In the genomic region with DNA sequence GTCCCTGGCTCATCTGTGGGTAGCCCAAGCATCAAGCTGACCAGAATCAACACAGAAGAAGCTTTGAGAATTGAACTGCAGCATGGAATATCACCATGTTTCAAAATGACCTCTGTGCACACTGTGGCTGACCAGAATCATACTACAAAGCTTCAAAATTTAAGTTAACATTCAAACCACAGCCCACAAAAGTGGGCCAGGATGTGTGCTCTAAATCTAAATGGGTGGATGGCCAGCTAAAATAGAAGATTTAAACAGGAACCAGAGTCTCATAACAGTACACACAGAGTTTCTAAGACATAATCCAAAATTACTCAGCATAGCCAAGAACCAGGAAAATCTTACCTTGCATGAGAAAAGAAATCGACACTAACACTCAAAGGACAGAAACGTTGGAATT, we compare ENCODE assay signal across 20 cellular contexts. TPM values are rescaled to one million over a fixed set of nuclear protein-coding genes. Genes with fewer than 3 reads are reported as not detected.
DNase-seq lines count a peak whose midpoint lies in the region; ATAC-seq and TF ChIP-seq lines count a peak whose summit lies in the region.
"Had no signal": no experiment of that assay in that cellular context is flagged by ENCODE, and none has a peak within 500 bp of the region (broad histone marks: within the 10 kb centered on the region; RNA-seq: fewer than 3 reads in every experiment).

No MANE protein-coding gene starts in this region.

- no peak for TF ChIP-seq CTCF in GM13977 (IDR thresholded peaks at IDR 0.05; ENCODE audit: extremely low read depth, insufficient read depth, missing control alignments)
- TF ChIP-seq CTCF in H9 (conservative IDR thresholded peaks at IDR 0.05) = no peak

- H3K9ac ChIP-seq in H9 (ENCODE audit: extremely low read depth, insufficient read length, low read length) = no peak overlapping the region

- H3K9me3 ChIP-seq in H9 (ENCODE audit: control insufficient read depth, low read depth, low read length) = no peaks in the 10 kb centered on the region
- H3K9me3 ChIP-seq in CD8-positive, alpha-beta memory T cell (ENCODE audit: low read length) = no peaks in the 10 kb centered on the region
- H3K9me3 ChIP-seq: ascending aorta, SJSA1, suprapubic skin had no signal

- no CpG with 5 or more reads among the region's 2 CpGs for WGBS in H9 (ENCODE audit: extremely low coverage, insufficient read length, low lambda C conversion rate)

- H3K36me3 Mint-ChIP-seq in H9 (ENCODE audit: insufficient read depth in 1 of 3, low read depth in 3 of 3) = peaks cover 0 to 4% (median 0%) of the 10 kb centered on the region in 3 experiments; a peak in 1 of 7 replicates
- peaks cover 1 to 25% (median 2%) of the 10 kb centered on the region in 3 donors for H3K36me3 Mint-ChIP-seq in CD8-positive, alpha-beta memory T cell

- H3K79me2 ChIP-seq in H9 (ENCODE audit: insufficient read depth, low read length) = no peaks in the 10 kb centered on the region

- no peak overlapping the region for H2BK15ac ChIP-seq in H9 (ENCODE audit: low read depth, low read length)

- H4K5ac ChIP-seq in H9 (ENCODE audit: insufficient read length, low read depth, low read length) = no peak overlapping the region

- H2BK5ac ChIP-seq in H9 (ENCODE audit: insufficient read length, low read length) = no peak overlapping the region

- no peak overlapping the region for H3K4ac ChIP-seq in H9 (ENCODE audit: low read depth, low read length)

- POLR2A ChIA-PET in CD8-positive, alpha-beta memory T cell (lab: Charles Lee) = no interaction called here

- no peak overlapping the region for H3K27ac ChIP-seq in H9 (ENCODE audit: insufficient read length, low read depth, low read length)
- H3K27ac ChIP-seq in CD8-positive, alpha-beta memory T cell (ENCODE audit: low read depth, low read length) = no peak overlapping the region
- H3K27ac ChIP-seq: ascending aorta, SJSA1, suprapubic skin had no signal

- no peak overlapping the region for H3K14ac ChIP-seq in H9 (ENCODE audit: insufficient read depth, low read length)

- H2BK20ac ChIP-seq in H9 (ENCODE audit: low read depth, low read length, poor library complexity, severe bottlenecking) = no peak overlapping the region

- no peak overlapping the region for H3K56ac ChIP-seq in H9 (ENCODE audit: insufficient read length, low read depth, low read length)

- H3K4me1 ChIP-seq in H9 (ENCODE audit: insufficient read depth, low read length) = no peaks in the 10 kb centered on the region
- H3K4me1 ChIP-seq in CD8-positive, alpha-beta memory T cell (ENCODE audit: insufficient read depth, low read length) = no peaks in the 10 kb centered on the region
- H3K4me1 ChIP-seq: ascending aorta, suprapubic skin had no signal

- H3K79me1 ChIP-seq in H9 (ENCODE audit: insufficient read depth, low read depth, low read length, poor library complexity, severe bottlenecking) = no peaks in the 10 kb centered on the region

- no peak overlapping the region for H3K18ac ChIP-seq in H9 (ENCODE audit: insufficient read length, low read depth, low read length)

- no peak overlapping the region for H3K4me2 ChIP-seq in H9 (ENCODE audit: insufficient read depth, insufficient read length, low read length)

- no peak overlapping the region for H3K4me3 Mint-ChIP-seq in H9
- no peak overlapping the region for H3K4me3 Mint-ChIP-seq in CD8-positive, alpha-beta memory T cell

- H3T11ph ChIP-seq in H9 (ENCODE audit: low read length) = no peak overlapping the region

- H3K9me3 Mint-ChIP-seq in H9 = peaks cover 3% of the 10 kb centered on the region in 2 experiments; a peak in 3 of 5 replicates
- H3K9me3 Mint-ChIP-seq in CD8-positive, alpha-beta memory T cell = peaks cover 11 to 18% (median 15%) of the 10 kb centered on the region in 5 donors

- peaks cover 0 to 4% of the 10 kb centered on the region in 2 experiments; a peak in 1 of 4 replicates for H3K4me1 Mint-ChIP-seq in H9
- H3K4me1 Mint-ChIP-seq in CD8-positive, alpha-beta memory T cell = peaks cover 12 to 20% (median 16%) of the 10 kb centered on the region in 3 donors

- H4K8ac ChIP-seq in H9 (replicated peaks; ENCODE audit: insufficient read length, low read depth, low read length) = no peak overlapping the region

- DNase-seq in GM13977 (ENCODE audit: low spot score) (peak; percentile 17), H9 (no peak), NCI-H146 treated with DMSO at 0.1 percent for 48 hours (lab: John Stamatoyannopoulos, UW; ENCODE audit: unreplicated experiment) (no peak), NCI-H345 treated with DMSO at 0.1 percent for 48 hours (lab: John Stamatoyannopoulos, UW; ENCODE audit: unreplicated experiment) (no peak)
- DNase-seq in CD8-positive, alpha-beta memory T cell = no peak
- DNase-seq: activated naive CD4-positive, alpha-beta T cell; foreskin fibroblast; MM.1S; NCI-H2029 treated with DMSO at 0.1 percent for 48 hours; NCI-H524; occipital lobe; right cardiac atrium; T-helper 9 cell had no signal

- no peak overlapping the region for H2AK5ac ChIP-seq in H9 (ENCODE audit: insufficient read length, low read length)

- no peak overlapping the region for H2AFZ ChIP-seq in H9 (ENCODE audit: low read length)

- no peaks in the 10 kb centered on the region for H3K36me3 ChIP-seq in CD8-positive, alpha-beta memory T cell (ENCODE audit: insufficient read depth, low read length)
- H3K36me3 ChIP-seq: ascending aorta, SJSA1, suprapubic skin had no signal

- CTCF ChIA-PET in CD8-positive, alpha-beta memory T cell (lab: Charles Lee) = no interaction called here

- H2BK12ac ChIP-seq in H9 (ENCODE audit: insufficient read length, low read depth, low read length) = no peak overlapping the region

- H2BK120ac ChIP-seq in H9 (ENCODE audit: low read depth, low read length, poor library complexity, severe bottlenecking) = no peak overlapping the region

- H3K23me2 ChIP-seq in H9 (ENCODE audit: insufficient read length, low read depth, low read length, poor library complexity, severe bottlenecking) = no peaks in the 10 kb centered on the region

- no peak overlapping the region for H4K91ac ChIP-seq in H9 (ENCODE audit: insufficient read length, low read depth, low read length)

- H3K4me3 ChIP-seq in CD8-positive, alpha-beta memory T cell (ENCODE audit: low read length) = no peak overlapping the region
- H3K4me3 ChIP-seq: ascending aorta, SJSA1, suprapubic skin had no signal

- ATAC-seq in GM19035 (IDR thresholded peaks at IDR 0.05; ENCODE audit: unreplicated experiment) (peak; percentile 53), HG02759 (IDR thresholded peaks at IDR 0.05; ENCODE audit: unreplicated experiment) (peak; percentile 90), HG03520 (IDR thresholded peaks at IDR 0.05; ENCODE audit: unreplicated experiment) (peak; percentile 50)
- ATAC-seq: activated CD4-positive, CD25-positive, alpha-beta regulatory T cell treated with anti-CD3 and anti-CD28 coated beads, Interleukin-2, amount 50 U/mL, for 24 hours; right cardiac atrium had no signal

- H3K27me3 Mint-ChIP-seq in H9 (ENCODE audit: low read depth) = no peaks in the 10 kb centered on the region
- peaks cover 0 to 9% of the 10 kb centered on the region in 2 donors for H3K27me3 Mint-ChIP-seq in CD8-positive, alpha-beta memory T cell

- H3K23ac ChIP-seq in H9 (ENCODE audit: insufficient read length, low read depth, low read length) = no peak overlapping the region

- H4K20me1 ChIP-seq in H9 (ENCODE audit: control insufficient read depth, insufficient read depth, insufficient read length) = no peaks in the 10 kb centered on the region

- no peak overlapping the region for H3K27ac Mint-ChIP-seq in H9
- H3K27ac Mint-ChIP-seq in CD8-positive, alpha-beta memory T cell = no peak overlapping the region

- in situ Hi-C loops in GM13977 (cut with MboI; ENCODE audit: low pct_unique_long_range_greater_than_20kb, low sequenced_read_pairs, unreplicated experiment) = no loop called here

- no peaks in the 10 kb centered on the region for H3K27me3 ChIP-seq in H9 (ENCODE audit: insufficient read depth, low read length)
- H3K27me3 ChIP-seq in CD8-positive, alpha-beta memory T cell (ENCODE audit: insufficient read depth, low read length, poor library complexity, severe bottlenecking) = no peaks in the 10 kb centered on the region
- H3K27me3 ChIP-seq: ascending aorta, SJSA1, suprapubic skin had no signal

RNA-seq across cellular contexts. Expression of a gene that starts 46.1 kb away (rescaled TPM):
- 26.2 and 29.0 TPM in 2 replicates for total RNA-seq in H9 (2021)
- 10 to 100 TPM; 15.2 to 17.1 TPM for total RNA-seq in CD8-positive, alpha-beta memory T cell
- 72.9 TPM for polyA plus RNA-seq in CD8-positive, alpha-beta memory T cell
